Comparison of ENCODE assay signal across 12 cellular contexts in genomic region chr3:7800006-7800780, GRCh38.
DNase-seq lines count a peak whose midpoint lies in the region; ATAC-seq, FAIRE-seq and TF ChIP-seq lines count a peak whose summit lies in the region.
"Had no signal": no experiment of that assay in that cellular context is flagged by ENCODE, and none has a peak within 500 bp of the region (broad histone marks: within the 10 kb centered on the region; RNA-seq: fewer than 3 reads in every experiment).

No MANE protein-coding gene starts in this region.

- TF ChIP-seq POLR2A in spleen (IDR thresholded peaks at IDR 0.05) = no peak

- H3K27me3 ChIP-seq in Karpas-422 (ENCODE audit: low read length) = no peaks in the 10 kb centered on the region
- H3K27me3 ChIP-seq in spleen (replicated peaks in 1 of 7) = no peaks in the 10 kb centered on the region

- H3K79me2 ChIP-seq in Karpas-422 (ENCODE audit: low read length) = no peaks in the 10 kb centered on the region

- DNase-seq in Karpas-422 (peak; percentile 44), left lobe of liver (ENCODE audit: low spot score) (no peak), NCI-H226 (no peak), spleen (no peak), NCI-H1092 (lab: John Stamatoyannopoulos, UW) (no peak)
- DNase-seq: activated T-cell treated with anti-CD3 and anti-CD28 coated beads, Interleukin-2, amount 50 U/mL, for 24 hours; NCI-H2081; WERI-Rb-1 had no signal

- H4K20me1 ChIP-seq in Karpas-422 (ENCODE audit: insufficient read depth, low read depth, low read length) = no peaks in the 10 kb centered on the region

- no peak overlapping the region for H3K4me3 ChIP-seq in Karpas-422 (ENCODE audit: low read length)
- no peak overlapping the region for H3K4me3 ChIP-seq in spleen

- H3K27me3 Mint-ChIP-seq in brain = peaks cover 14% of the 10 kb centered on the region
- H3K27me3 Mint-ChIP-seq: activated T-cell treated with anti-CD3 and anti-CD28 coated beads, Interleukin-2, amount 50 U/mL, for 24 hours had no signal

- H3K9ac ChIP-seq in Karpas-422 (ENCODE audit: low read length) = no peak overlapping the region

- ATAC-seq in left lobe of liver (peak; percentile 55), HG02938 (IDR thresholded peaks at IDR 0.05; ENCODE audit: unreplicated experiment) (no peak)

- peak overlapping the region in 3 of 5 experiments; percentile 1 to 2 (median 2) for H3K27ac Mint-ChIP-seq in brain
- H3K27ac Mint-ChIP-seq: activated T-cell treated with anti-CD3 and anti-CD28 coated beads, Interleukin-2, amount 50 U/mL, for 24 hours had no signal

- no peaks in the 10 kb centered on the region for H3K4me1 ChIP-seq in Karpas-422 (ENCODE audit: low read length)
- H3K4me1 ChIP-seq in spleen = no peaks in the 10 kb centered on the region

- intact Hi-C loops in spleen (cut with DNase I; ENCODE audit: low total_unique reads) = no loop called here

- H3K9me2 ChIP-seq in Karpas-422 (replicated peaks; ENCODE audit: insufficient read depth, low read length) = no peaks in the 10 kb centered on the region

- TF ChIP-seq CTCF in brain (conservative IDR thresholded peaks at IDR 0.05) (peak; percentile 50 to 58), spleen (IDR thresholded peaks at IDR 0.05 in 8 of 11, conservative IDR thresholded peaks at IDR 0.05 in 3 of 11) (peak in 2 of 11 experiments; percentile 20 to 29)

- H3K4me1 Mint-ChIP-seq in brain = peaks cover 10% of the 10 kb centered on the region

- H3K9me3 Mint-ChIP-seq in brain = no peaks in the 10 kb centered on the region
- H3K9me3 Mint-ChIP-seq: activated T-cell treated with anti-CD3 and anti-CD28 coated beads, Interleukin-2, amount 50 U/mL, for 24 hours had no signal

- H2AFZ ChIP-seq in Karpas-422 (ENCODE audit: low read length) = no peak overlapping the region

- no peak overlapping the region for H3K4me2 ChIP-seq in Karpas-422 (ENCODE audit: low read depth, low read length, poor library complexity, severe bottlenecking)

- H3K4me3 Mint-ChIP-seq in brain = no peak overlapping the region
- H3K4me3 Mint-ChIP-seq: activated T-cell treated with anti-CD3 and anti-CD28 coated beads, Interleukin-2, amount 50 U/mL, for 24 hours had no signal

- 54 to 73% (median 63%) methylated on average over 4 of the region's 4 CpGs for WGBS in spleen, 5 donors

- FAIRE-seq in A204.1 (lab: Jason Lieb, UNC) = peak; percentile 43

- H3K36me3 Mint-ChIP-seq in brain = no peaks in the 10 kb centered on the region

- H3K27ac ChIP-seq in Karpas-422 (ENCODE audit: low read length) = no peak overlapping the region
- no peak overlapping the region for H3K27ac ChIP-seq in spleen
- H3K27ac ChIP-seq: HL-60, WERI-Rb-1 had no signal

- H3K36me3 ChIP-seq in Karpas-422 (ENCODE audit: insufficient read depth, low read length) (no peaks in the 10 kb centered on the region), spleen (no peaks in the 10 kb centered on the region)
- H3K36me3 ChIP-seq: WERI-Rb-1 had no signal

- H3K9me3 ChIP-seq in Karpas-422 (ENCODE audit: low read length) = no peaks in the 10 kb centered on the region
- H3K9me3 ChIP-seq in spleen = no peaks in the 10 kb centered on the region
